Comparison of ENCODE assay signal across 1 cellular context in genomic region chr1:204980870-204981405, GRCh38.
TF ChIP-seq lines count a peak whose summit lies in the region.

No MANE protein-coding gene starts in this region.

TF ChIP-seq in liver, 16 proteins besides CTCF, POLR2A, EP300 and RAD21 (continued from another document):
- TF ChIP-seq REST (IDR thresholded peaks at IDR 0.05) (peak; percentile 82), ATF3 (IDR thresholded peaks at IDR 0.05) (no peak)
